Comparison of ENCODE assay signal across 3 cellular contexts in genomic region chr1:231592809-231593208, GRCh38.
TF ChIP-seq lines count a peak whose summit lies in the region.

No MANE protein-coding gene starts in this region.

TF ChIP-seq in A549, 52 proteins besides CTCF, POLR2A, EP300 and RAD21:
- TF ChIP-seq CEBPB (IDR thresholded peaks at IDR 0.05) = no peak
- TF ChIP-seq HEYL (CRISPR knock-in tag; IDR thresholded peaks at IDR 0.05) = no peak
- TF ChIP-seq MYC (IDR thresholded peaks at IDR 0.05; ENCODE audit: borderline replicate concordance, low read length) = no peak
- no peak for TF ChIP-seq ESRRA (IDR thresholded peaks at IDR 0.05; ENCODE audit: borderline replicate concordance, low read length)
- peak; percentile 84 for TF ChIP-seq MAFK (IDR thresholded peaks at IDR 0.05; ENCODE audit: partially characterized antibody)
- TF ChIP-seq HMGXB4 (CRISPR knock-in tag; IDR thresholded peaks at IDR 0.05; ENCODE audit: borderline replicate concordance) = no peak
- TF ChIP-seq GATA3 (IDR thresholded peaks at IDR 0.05; ENCODE audit: borderline replicate concordance) = no peak

TF ChIP-seq in IMR-90, 13 proteins besides CTCF, POLR2A, EP300 and RAD21:
- peak; percentile 49 for TF ChIP-seq MAFK (IDR thresholded peaks at IDR 0.05; ENCODE audit: low read depth, low read length)
- no peak for TF ChIP-seq FOS (IDR thresholded peaks at IDR 0.05; ENCODE audit: low read depth, low read length)
- no peak for TF ChIP-seq BHLHE40 (IDR thresholded peaks at IDR 0.05; ENCODE audit: low read depth, low read length)
- no peak for TF ChIP-seq MAZ (IDR thresholded peaks at IDR 0.05; ENCODE audit: borderline replicate concordance, low read depth, low read length)
- TF ChIP-seq RFX5 (IDR thresholded peaks at IDR 0.05; ENCODE audit: low read depth, low read length) = no peak
- TF ChIP-seq CHD1 (IDR thresholded peaks at IDR 0.05; ENCODE audit: low read depth, low read length) = no peak

TF ChIP-seq in K562, 482 proteins besides CTCF, POLR2A, EP300 and RAD21:
- peak; percentile 55; the same call in 1 of the 2 replicates for TF ChIP-seq MAFG (tag; conservative IDR thresholded peaks at IDR 0.05)
- TF ChIP-seq NFATC3 (IDR thresholded peaks at IDR 0.05) = no peak
- no peak for TF ChIP-seq ZNF395 (CRISPR knock-in tag; IDR thresholded peaks at IDR 0.05)
- no peak for TF ChIP-seq FOXA3 (CRISPR knock-in tag; conservative IDR thresholded peaks at IDR 0.05 in 1 of 2, IDR thresholded peaks at IDR 0.05 in 1 of 2)
- TF ChIP-seq ZNF785 (CRISPR knock-in tag; IDR thresholded peaks at IDR 0.05) = no peak
- TF ChIP-seq DLX4 (CRISPR knock-in tag; IDR thresholded peaks at IDR 0.05) = no peak
- no peak for TF ChIP-seq ZNF699 (CRISPR knock-in tag; IDR thresholded peaks at IDR 0.05; ENCODE audit: insufficient replicate concordance)
- TF ChIP-seq C11orf30 (IDR thresholded peaks at IDR 0.05; ENCODE audit: low read depth) = peak; percentile 67
- no peak for TF ChIP-seq XRCC4 (IDR thresholded peaks at IDR 0.05; ENCODE audit: extremely low read depth, insufficient read depth, insufficient read length)
- TF ChIP-seq CBX3 (IDR thresholded peaks at IDR 0.05; ENCODE audit: borderline replicate concordance in 1 of 2, low read length in 2 of 2) = no peak
- no peak for TF ChIP-seq ARID2 (IDR thresholded peaks at IDR 0.05)
- TF ChIP-seq ZNF609 (CRISPR knock-in tag; IDR thresholded peaks at IDR 0.05; ENCODE audit: borderline replicate concordance) = no peak
- no peak for TF ChIP-seq ZNF232 (CRISPR knock-in tag; IDR thresholded peaks at IDR 0.05)
- peak; percentile 90 for TF ChIP-seq ZNF316 (IDR thresholded peaks at IDR 0.05)
- no peak for TF ChIP-seq FOXK1 (CRISPR knock-in tag; IDR thresholded peaks at IDR 0.05; ENCODE audit: borderline replicate concordance)
- TF ChIP-seq PHB (CRISPR knock-in tag; IDR thresholded peaks at IDR 0.05) = no peak
- TF ChIP-seq ZNF23 (CRISPR knock-in tag; IDR thresholded peaks at IDR 0.05) = no peak
- no peak for TF ChIP-seq SRSF7 (optimal IDR thresholded peaks at IDR 0.05; ENCODE audit: low read depth, low read length)
- no peak for TF ChIP-seq TAF1 (IDR thresholded peaks at IDR 0.05; ENCODE audit: control insufficient read depth, extremely low read depth, insufficient read depth, low read length, severe bottlenecking)
- peak; percentile 42; the same call in 1 of the 2 replicates for TF ChIP-seq MAFF (IDR thresholded peaks at IDR 0.05; ENCODE audit: low read length)
- no peak for TF ChIP-seq HDGF (IDR thresholded peaks at IDR 0.05)
- TF ChIP-seq ETV5 (CRISPR knock-in tag; IDR thresholded peaks at IDR 0.05; ENCODE audit: low read depth) = no peak
- no peak for TF ChIP-seq BCL6 (CRISPR knock-in tag; IDR thresholded peaks at IDR 0.05)
- no peak for TF ChIP-seq LARP7 (IDR thresholded peaks at IDR 0.05)
- no peak for TF ChIP-seq TEAD4 (IDR thresholded peaks at IDR 0.05; ENCODE audit: low read length)
- TF ChIP-seq TEAD4 (CRISPR knock-in tag; IDR thresholded peaks at IDR 0.05; ENCODE audit: borderline replicate concordance) = no peak
- TF ChIP-seq THAP12 (CRISPR knock-in tag; IDR thresholded peaks at IDR 0.05) = no peak
- TF ChIP-seq SREBF2 (CRISPR knock-in tag; IDR thresholded peaks at IDR 0.05) = no peak
- TF ChIP-seq PYGO2 (tag; IDR thresholded peaks at IDR 0.05) = no peak
- no peak for TF ChIP-seq ZNF407 (IDR thresholded peaks at IDR 0.05; ENCODE audit: low read depth)
- TF ChIP-seq GABPB2 (CRISPR knock-in tag; conservative IDR thresholded peaks at IDR 0.05) = no peak
- no peak for TF ChIP-seq SMC3 (conservative IDR thresholded peaks at IDR 0.05; ENCODE audit: insufficient read depth, low read depth, low read length)
- no peak for TF ChIP-seq ZNF583 (CRISPR knock-in tag; IDR thresholded peaks at IDR 0.05)
- TF ChIP-seq RBM17 (IDR thresholded peaks at IDR 0.05; ENCODE audit: borderline replicate concordance, low read depth, low read length) = no peak
- no peak for TF ChIP-seq PTRF (tag; IDR thresholded peaks at IDR 0.05)
- no peak for TF ChIP-seq PKNOX1 (IDR thresholded peaks at IDR 0.05)
- TF ChIP-seq GTF2A2 (tag; IDR thresholded peaks at IDR 0.05) = no peak
